In genomic region chr10:15759265-15759664, GRCh38 we compare ENCODE assay signal across 35 cellular contexts. TPM values are rescaled to one million over a fixed set of nuclear protein-coding genes. Genes with fewer than 3 reads are reported as not detected.
"Had no signal": no experiment of that assay in that cellular context is flagged by ENCODE, and none has a peak within 500 bp of the region (broad histone marks: within the 10 kb centered on the region; RNA-seq: fewer than 3 reads in every experiment).

No MANE protein-coding gene starts in this region.

- H3K4me3 ChIP-seq: ascending aorta, breast epithelium had no signal

- H3K27ac Mint-ChIP-seq: activated B cell treated with CpG ODN at 0.5 μM for 24 hours; activated CD4-positive, alpha-beta memory T cell treated with anti-CD3 and anti-CD28 coated beads, Interleukin-2, amount 10 ng/mL, durations not matched to agents 7 days and 5 days; activated CD4-positive, alpha-beta T cell treated with anti-CD3 and anti-CD28 coated beads, Interleukin-2, amount 10 ng/mL, durations not matched to agents 24 days and 14 days; activated CD8-positive, alpha-beta memory T cell treated with anti-CD3 and anti-CD28 coated beads, Interleukin-2, amount 10 ng/mL, durations not matched to agents 7 days and 5 days; activated CD8-positive, alpha-beta T cell treated with anti-CD3 and anti-CD28 coated beads, Interleukin-2, amount 10 ng/mL, durations not matched to agents 7 days and 5 days; activated naive CD4-positive, alpha-beta T cell treated with anti-CD3 and anti-CD28 coated beads, Interleukin-2, amount 10 ng/mL, durations not matched to agents 7 days and 5 days; activated naive CD4-positive, alpha-beta T cell treated with anti-CD3 and anti-CD28 coated beads, Interleukin-2, amount 50 U/mL, for 24 hours; activated naive CD8-positive, alpha-beta T cell; activated naive CD8-positive, alpha-beta T cell treated with anti-CD3 and anti-CD28 coated beads, Interleukin-2, amount 10 ng/mL, durations not matched to agents 7 days and 5 days; activated naive CD8-positive, alpha-beta T cell treated with anti-CD3 and anti-CD28 coated beads, Interleukin-2, amount 50 U/mL, for 24 hours; activated T-cell treated with anti-CD3 and anti-CD28 coated beads, Interleukin-2, amount 50 U/mL, for 24 hours; activated T-helper 2 cell treated with anti-CD3 and anti-CD28 coated beads, Interferon-gamma antibody, Interleukin-2, Interleukin-4, amounts not matched to agents 10 μg/mL and 5 μg/mL and 100 μg/mL, durations not matched to agents 14 hours and 24 hours and 36 hours; brain; T-helper 1 cell treated with Interleukin-12 subunit alpha and Interleukin-12 subunit beta and Interleukin-4 antibody, amounts not matched to agents 30 μg/mL and 1 μg/mL, for 36 hours; T-helper 2 cell treated with Interferon-gamma antibody and Interleukin-4, amounts not matched to agents 5 μg/mL and 100 μg/mL, for 36 hours had no signal

- H3K4me3 Mint-ChIP-seq: activated B cell treated with CpG ODN at 0.5 μM for 24 hours; activated CD4-positive, alpha-beta memory T cell treated with anti-CD3 and anti-CD28 coated beads, Interleukin-2, amount 10 ng/mL, durations not matched to agents 7 days and 5 days; activated CD4-positive, alpha-beta T cell treated with anti-CD3 and anti-CD28 coated beads, Interleukin-2, amount 10 ng/mL, durations not matched to agents 24 days and 14 days; activated CD8-positive, alpha-beta memory T cell treated with anti-CD3 and anti-CD28 coated beads, Interleukin-2, amount 10 ng/mL, durations not matched to agents 7 days and 5 days; activated CD8-positive, alpha-beta T cell treated with anti-CD3 and anti-CD28 coated beads, Interleukin-2, amount 10 ng/mL, durations not matched to agents 7 days and 5 days; activated naive CD4-positive, alpha-beta T cell treated with anti-CD3 and anti-CD28 coated beads, Interleukin-2, amount 10 ng/mL, durations not matched to agents 7 days and 5 days; activated naive CD4-positive, alpha-beta T cell treated with anti-CD3 and anti-CD28 coated beads, Interleukin-2, amount 50 U/mL, for 24 hours; activated naive CD8-positive, alpha-beta T cell; activated naive CD8-positive, alpha-beta T cell treated with anti-CD3 and anti-CD28 coated beads, Interleukin-2, amount 10 ng/mL, durations not matched to agents 7 days and 5 days; activated naive CD8-positive, alpha-beta T cell treated with anti-CD3 and anti-CD28 coated beads, Interleukin-2, amount 50 U/mL, for 24 hours; activated T-cell treated with anti-CD3 and anti-CD28 coated beads, Interleukin-2, amount 50 U/mL, for 24 hours; brain; central memory CD8-positive, alpha-beta T cell; T-helper 1 cell treated with Interleukin-12 subunit alpha and Interleukin-12 subunit beta and Interleukin-4 antibody, amounts not matched to agents 30 μg/mL and 1 μg/mL, for 36 hours; T-helper 2 cell treated with Interferon-gamma antibody and Interleukin-4, amounts not matched to agents 5 μg/mL and 100 μg/mL, for 36 hours had no signal

- H3K36me3 ChIP-seq: ascending aorta, breast epithelium had no signal

- H3K4me1 Mint-ChIP-seq: activated B cell treated with CpG ODN at 0.5 μM for 24 hours; activated CD4-positive, alpha-beta memory T cell treated with anti-CD3 and anti-CD28 coated beads, Interleukin-2, amount 10 ng/mL, durations not matched to agents 7 days and 5 days; activated CD4-positive, alpha-beta T cell treated with anti-CD3 and anti-CD28 coated beads, Interleukin-2, amount 10 ng/mL, durations not matched to agents 24 days and 14 days; activated naive CD4-positive, alpha-beta T cell treated with anti-CD3 and anti-CD28 coated beads, Interleukin-2, amount 10 ng/mL, durations not matched to agents 7 days and 5 days; activated naive CD4-positive, alpha-beta T cell treated with anti-CD3 and anti-CD28 coated beads, Interleukin-2, amount 50 U/mL, for 24 hours; activated naive CD8-positive, alpha-beta T cell treated with anti-CD3 and anti-CD28 coated beads, Interleukin-2, amount 50 U/mL, for 24 hours; central memory CD8-positive, alpha-beta T cell had no signal

- H3K9me3 Mint-ChIP-seq: activated B cell treated with CpG ODN at 0.5 μM for 24 hours; activated CD4-positive, alpha-beta memory T cell treated with anti-CD3 and anti-CD28 coated beads, Interleukin-2, amount 10 ng/mL, durations not matched to agents 7 days and 5 days; activated naive CD4-positive, alpha-beta T cell treated with anti-CD3 and anti-CD28 coated beads, Interleukin-2, amount 10 ng/mL, durations not matched to agents 7 days and 5 days; activated naive CD4-positive, alpha-beta T cell treated with anti-CD3 and anti-CD28 coated beads, Interleukin-2, amount 50 U/mL, for 24 hours; activated naive CD8-positive, alpha-beta T cell treated with anti-CD3 and anti-CD28 coated beads, Interleukin-2, amount 10 ng/mL, durations not matched to agents 7 days and 5 days; activated T-helper 2 cell treated with anti-CD3 and anti-CD28 coated beads, Interferon-gamma antibody, Interleukin-2, Interleukin-4, amounts not matched to agents 10 μg/mL and 5 μg/mL and 100 μg/mL, durations not matched to agents 14 hours and 24 hours and 36 hours; central memory CD8-positive, alpha-beta T cell; T-helper 2 cell treated with Interferon-gamma antibody and Interleukin-4, amounts not matched to agents 5 μg/mL and 100 μg/mL, for 36 hours had no signal

- H3K27ac ChIP-seq: ascending aorta, breast epithelium, VCaP had no signal

- H3K27me3 ChIP-seq: ascending aorta, breast epithelium had no signal

- ATAC-seq: activated CD8-positive, alpha-beta memory T cell treated with anti-CD3 and anti-CD28 coated beads, Interleukin-2, amount 10 ng/mL, durations not matched to agents 7 days and 5 days; activated CD8-positive, alpha-beta T cell treated with anti-CD3 and anti-CD28 coated beads, Interleukin-2, amount 10 ng/mL, durations not matched to agents 7 days and 5 days; activated naive CD8-positive, alpha-beta T cell treated with anti-CD3 and anti-CD28 coated beads, Interleukin-2, amount 50 U/mL, for 24 hours had no signal

- H3K9me3 ChIP-seq: ascending aorta, breast epithelium had no signal

- H3K4me1 ChIP-seq: ascending aorta, breast epithelium had no signal

- DNase-seq: activated B cell treated with CpG ODN at 0.5 μM for 24 hours; activated CD4-positive, alpha-beta memory T cell treated with anti-CD3 and anti-CD28 coated beads, Interleukin-2, amount 10 ng/mL, durations not matched to agents 7 days and 5 days; activated CD4-positive, alpha-beta T cell treated with anti-CD3 and anti-CD28 coated beads for 4 hours; activated CD4-positive, alpha-beta T cell treated with anti-CD3 and anti-CD28 coated beads, Interleukin-2, amount 10 ng/mL, durations not matched to agents 24 days and 14 days; activated CD4-positive, alpha-beta T cell treated with anti-CD3 and anti-CD28 coated beads, Interleukin-2, amount 50 U/mL, for 1 hour; activated CD4-positive, alpha-beta T cell treated with anti-CD3 and anti-CD28 coated beads, Interleukin-2, amount 50 U/mL, for 4 hours; activated CD4-positive, CD25-positive, alpha-beta regulatory T cell treated with anti-CD3 and anti-CD28 coated beads, Interleukin-2, amount 50 U/mL, for 72 hours; activated CD8-positive, alpha-beta memory T cell treated with anti-CD3 and anti-CD28 coated beads for 24 hours; activated CD8-positive, alpha-beta memory T cell treated with anti-CD3 and anti-CD28 coated beads, Interleukin-2, amount 10 ng/mL, durations not matched to agents 7 days and 5 days; activated CD8-positive, alpha-beta memory T cell treated with anti-CD3 and anti-CD28 coated beads, Interleukin-2, amount 50 U/mL, for 48 hours; activated CD8-positive, alpha-beta T cell treated with anti-CD3 and anti-CD28 coated beads, Interleukin-2, amount 10 ng/mL, durations not matched to agents 7 days and 5 days; activated effector memory CD4-positive, alpha-beta T cell treated with Interleukin-2 at 50 U/mL for 16 hours; activated gamma-delta T cell; activated naive CD4-positive, alpha-beta T cell treated with anti-CD3 and anti-CD28 coated beads, Interleukin-2, amount 10 ng/mL, durations not matched to agents 7 days and 5 days; activated naive CD4-positive, alpha-beta T cell treated with Interleukin-2 at 50 U/mL for 16 hours; activated naive CD8-positive, alpha-beta T cell treated with anti-CD3 and anti-CD28 coated beads, Interleukin-2, amount 10 ng/mL, durations not matched to agents 7 days and 5 days; activated naive CD8-positive, alpha-beta T cell treated with anti-CD3 and anti-CD28 coated beads, Interleukin-2, amount 50 U/mL, for 24 hours; activated T-cell treated with anti-CD3 and anti-CD28 coated beads, Interleukin-2, amount 50 U/mL, for 24 hours; activated T-cell treated with anti-CD3 and anti-CD28 coated beads, Interleukin-2, amount 50 U/mL, for 48 hours; amygdala; anterior cingulate cortex; cerebellar nuclear complex; T-helper 1 cell; T-helper 2 cell; T-helper 9 cell had no signal

- H3K36me3 Mint-ChIP-seq: activated CD8-positive, alpha-beta memory T cell treated with anti-CD3 and anti-CD28 coated beads, Interleukin-2, amount 10 ng/mL, durations not matched to agents 7 days and 5 days; activated naive CD4-positive, alpha-beta T cell treated with anti-CD3 and anti-CD28 coated beads, Interleukin-2, amount 10 ng/mL, durations not matched to agents 7 days and 5 days; activated naive CD4-positive, alpha-beta T cell treated with anti-CD3 and anti-CD28 coated beads, Interleukin-2, amount 50 U/mL, for 24 hours; activated naive CD8-positive, alpha-beta T cell treated with anti-CD3 and anti-CD28 coated beads, Interleukin-2, amount 10 ng/mL, durations not matched to agents 7 days and 5 days had no signal

RNA-seq across cellular contexts. Expression of gene ITGA8, which starts 39.5 kb away (rescaled TPM):
- total RNA-seq: activated B cell treated with CpG ODN at 0.5 μM for 24 hours; activated CD4-positive, alpha-beta memory T cell treated with anti-CD3 and anti-CD28 coated beads, Interleukin-2, amount 10 ng/mL, durations not matched to agents 7 days and 5 days; activated CD4-positive, alpha-beta T cell treated with anti-CD3 and anti-CD28 coated beads, Interleukin-2, amount 10 ng/mL, durations not matched to agents 24 days and 14 days; activated CD8-positive, alpha-beta memory T cell treated with anti-CD3 and anti-CD28 coated beads, Interleukin-2, amount 10 ng/mL, durations not matched to agents 7 days and 5 days; activated CD8-positive, alpha-beta T cell treated with anti-CD3 and anti-CD28 coated beads, Interleukin-2, amount 10 ng/mL, durations not matched to agents 7 days and 5 days; activated naive CD8-positive, alpha-beta T cell treated with anti-CD3 and anti-CD28 coated beads, Interleukin-2, amount 10 ng/mL, durations not matched to agents 7 days and 5 days; activated T-helper 2 cell treated with anti-CD3 and anti-CD28 coated beads, Interferon-gamma antibody, Interleukin-2, Interleukin-4, amounts not matched to agents 10 μg/mL and 5 μg/mL and 100 μg/mL, durations not matched to agents 14 hours and 24 hours and 36 hours had no signal
